ENCODE assay signal across 1 cellular context in genomic region chr6:111591370-111591900, GRCh38.
TF ChIP-seq lines count a peak whose summit lies in the region.

No MANE protein-coding gene starts in this region.

TF ChIP-seq in HepG2, 621 proteins besides CTCF, POLR2A, EP300 and RAD21 (continued from another document and continues in another):
- TF ChIP-seq ARID3A (IDR thresholded peaks at IDR 0.05; ENCODE audit: low read depth, low read length) (peak; percentile 70), SMAD3 (CRISPR knock-in tag; IDR thresholded peaks at IDR 0.05) (peak; percentile 53; the same call in 1 of the 2 replicates), ZNF350 (CRISPR knock-in tag; IDR thresholded peaks at IDR 0.05; ENCODE audit: borderline replicate concordance, low read depth) (no peak), NAIF1 (CRISPR knock-in tag; IDR thresholded peaks at IDR 0.05; ENCODE audit: borderline replicate concordance) (no peak), THAP11 (CRISPR knock-in tag; IDR thresholded peaks at IDR 0.05) (peak; percentile 24; the same call in 1 of the 2 replicates), HOXA3 (CRISPR knock-in tag; IDR thresholded peaks at IDR 0.05) (peak; percentile 58), CENPBD1 (CRISPR knock-in tag; IDR thresholded peaks at IDR 0.05; ENCODE audit: borderline replicate concordance, low read depth) (no peak), ZNF672 (CRISPR knock-in tag; IDR thresholded peaks at IDR 0.05) (no peak), ZMYM2 (CRISPR knock-in tag; IDR thresholded peaks at IDR 0.05) (no peak), GPBP1L1 (CRISPR knock-in tag; IDR thresholded peaks at IDR 0.05) (no peak), ZNF687 (CRISPR knock-in tag; IDR thresholded peaks at IDR 0.05) (peak; percentile 55), NFIC (IDR thresholded peaks at IDR 0.05; ENCODE audit: low read length) (0 out of 2 replicates have a peak, but pooled peaks have one; percentile 18), MTF1 (CRISPR knock-in tag; IDR thresholded peaks at IDR 0.05) (no peak), HNF4A (CRISPR knock-in tag; IDR thresholded peaks at IDR 0.05) (peak; percentile 64), MAZ (IDR thresholded peaks at IDR 0.05; ENCODE audit: borderline replicate concordance, low read depth, low read length) (no peak), MAZ (CRISPR knock-in tag; IDR thresholded peaks at IDR 0.05; ENCODE audit: low read depth) (no peak), SOX6 (IDR thresholded peaks at IDR 0.05) (no peak), SOX6 (CRISPR knock-in tag; IDR thresholded peaks at IDR 0.05) (peak; percentile 47; the same call in 1 of the 2 replicates), BHLHE40 (IDR thresholded peaks at IDR 0.05; ENCODE audit: low read length) (peak; percentile 68; the same call in 1 of the 2 replicates), KDM4B (CRISPR knock-in tag; IDR thresholded peaks at IDR 0.05) (no peak), ZNF547 (CRISPR knock-in tag; IDR thresholded peaks at IDR 0.05) (no peak), HHEX (CRISPR knock-in tag; IDR thresholded peaks at IDR 0.05) (no peak), SMAD1 (CRISPR knock-in tag; IDR thresholded peaks at IDR 0.05; ENCODE audit: borderline replicate concordance, low read depth) (no peak), MEIS2 (CRISPR knock-in tag; IDR thresholded peaks at IDR 0.05) (peak; percentile 54; the same call in 1 of the 2 replicates), ZNF367 (CRISPR knock-in tag; IDR thresholded peaks at IDR 0.05; ENCODE audit: borderline replicate concordance) (no peak), ZNF747 (CRISPR knock-in tag; IDR thresholded peaks at IDR 0.05; ENCODE audit: borderline replicate concordance) (no peak), ONECUT2 (CRISPR knock-in tag; IDR thresholded peaks at IDR 0.05) (no peak), ZNF12 (CRISPR knock-in tag; IDR thresholded peaks at IDR 0.05) (peak; percentile 75; the same call in 1 of the 2 replicates), ZNF570 (CRISPR knock-in tag; IDR thresholded peaks at IDR 0.05; ENCODE audit: borderline replicate concordance) (no peak), IKZF4 (CRISPR knock-in tag; IDR thresholded peaks at IDR 0.05; ENCODE audit: borderline replicate concordance, low read depth, not compliant biosample characterization) (no peak), NRL (CRISPR knock-in tag; IDR thresholded peaks at IDR 0.05; ENCODE audit: borderline replicate concordance) (no peak), ERF (CRISPR knock-in tag; IDR thresholded peaks at IDR 0.05) (no peak), FOXP1 (IDR thresholded peaks at IDR 0.05) (no peak), FOXP1 (CRISPR knock-in tag; IDR thresholded peaks at IDR 0.05) (no peak), ZFP82 (CRISPR knock-in tag; IDR thresholded peaks at IDR 0.05; ENCODE audit: borderline replicate concordance) (no peak), TBL1XR1 (IDR thresholded peaks at IDR 0.05; ENCODE audit: borderline replicate concordance, low read length, partially characterized antibody) (peak; percentile 28), THRA (CRISPR knock-in tag; IDR thresholded peaks at IDR 0.05; ENCODE audit: borderline replicate concordance) (0 out of 2 replicates have a peak, but pooled peaks have one; percentile 19), TFDP1 (CRISPR knock-in tag; IDR thresholded peaks at IDR 0.05; ENCODE audit: borderline replicate concordance) (no peak), ZBTB21 (CRISPR knock-in tag; IDR thresholded peaks at IDR 0.05) (no peak), ZFYVE20 (CRISPR knock-in tag; IDR thresholded peaks at IDR 0.05; ENCODE audit: borderline replicate concordance, low read depth) (no peak), SOX5 (CRISPR knock-in tag; IDR thresholded peaks at IDR 0.05; ENCODE audit: borderline replicate concordance) (peak; percentile 28; the same call in 1 of the 2 replicates), STAT5B (CRISPR knock-in tag; IDR thresholded peaks at IDR 0.05) (no peak), NCOR1 (IDR thresholded peaks at IDR 0.05; ENCODE audit: borderline replicate concordance, low read length) (no peak; the same call in 1 of the 2 replicates), MTA3 (CRISPR knock-in tag; IDR thresholded peaks at IDR 0.05) (no peak), HOXA5 (CRISPR knock-in tag; IDR thresholded peaks at IDR 0.05) (peak; percentile 67; the same call in 1 of the 2 replicates), XRCC5 (optimal IDR thresholded peaks at IDR 0.05; ENCODE audit: low read length) (peak; percentile 65), ARHGAP35 (CRISPR knock-in tag; IDR thresholded peaks at IDR 0.05; ENCODE audit: borderline replicate concordance) (no peak), RXRB (CRISPR knock-in tag; IDR thresholded peaks at IDR 0.05; ENCODE audit: borderline replicate concordance) (peak; percentile 72; the same call in 1 of the 2 replicates), ZNF607 (CRISPR knock-in tag; IDR thresholded peaks at IDR 0.05; ENCODE audit: borderline replicate concordance) (no peak), SAP130 (CRISPR knock-in tag; IDR thresholded peaks at IDR 0.05; ENCODE audit: low read depth) (peak; percentile 58; the same call in 1 of the 2 replicates), ZMYM4 (CRISPR knock-in tag; IDR thresholded peaks at IDR 0.05) (peak; percentile 64), FOSL1 (CRISPR knock-in tag; IDR thresholded peaks at IDR 0.05; ENCODE audit: borderline replicate concordance) (peak; percentile 61; the same call in 1 of the 2 replicates), ELF1 (CRISPR knock-in tag; IDR thresholded peaks at IDR 0.05) (0 out of 2 replicates have a peak, but pooled peaks have one; percentile 35), RORA (CRISPR knock-in tag; IDR thresholded peaks at IDR 0.05) (no peak), NFATC3 (CRISPR knock-in tag; IDR thresholded peaks at IDR 0.05) (no peak), NR2C2 (CRISPR knock-in tag; IDR thresholded peaks at IDR 0.05; ENCODE audit: borderline replicate concordance) (no peak), AKAP8 (CRISPR knock-in tag; IDR thresholded peaks at IDR 0.05) (no peak), ZZZ3 (CRISPR knock-in tag; IDR thresholded peaks at IDR 0.05; ENCODE audit: borderline replicate concordance) (no peak), EHMT2 (IDR thresholded peaks at IDR 0.05; ENCODE audit: borderline replicate concordance, low read depth, low read length) (no peak), TGIF2 (CRISPR knock-in tag; IDR thresholded peaks at IDR 0.05) (no peak), JUND (CRISPR knock-in tag; IDR thresholded peaks at IDR 0.05) (peak; percentile 70), FOXA1 (IDR thresholded peaks at IDR 0.05) (no peak), FOXA1 (CRISPR knock-in tag; IDR thresholded peaks at IDR 0.05) (peak; percentile 85), UBTF (CRISPR knock-in tag; IDR thresholded peaks at IDR 0.05) (0 out of 2 replicates have a peak, but pooled peaks have one; percentile 29), ZFP41 (CRISPR knock-in tag; IDR thresholded peaks at IDR 0.05; ENCODE audit: borderline replicate concordance) (no peak), YEATS4 (CRISPR knock-in tag; IDR thresholded peaks at IDR 0.05; ENCODE audit: borderline replicate concordance) (no peak), ZNF577 (CRISPR knock-in tag; IDR thresholded peaks at IDR 0.05; ENCODE audit: borderline replicate concordance, low read depth) (no peak), PPARG (CRISPR knock-in tag; conservative IDR thresholded peaks at IDR 0.05) (0 out of 2 replicates have a peak, but pooled peaks have one; percentile 25), HNF4G (IDR thresholded peaks at IDR 0.05; ENCODE audit: borderline replicate concordance, low read depth, low read length) (no peak; the same call in 1 of the 2 replicates), HNF4G (CRISPR knock-in tag; IDR thresholded peaks at IDR 0.05; ENCODE audit: borderline replicate concordance, low read depth) (no peak)
